ENCODE assay signal across 35 cellular contexts in genomic region chr2:141524777-141525176, GRCh38.
"Had no signal": no experiment of that assay in that cellular context is flagged by ENCODE, and none has a peak within 500 bp of the region (broad histone marks: within the 10 kb centered on the region; RNA-seq: fewer than 3 reads in every experiment).

No MANE protein-coding gene starts in this region.

- DNase-seq: Karpas-422, Kasumi-1, MG63, MM.1S, MV-4-11, NCI-H1048, NCI-H1092, NCI-H1092 treated with DMSO at 0.1 percent for 48 hours, NCI-H1105, NCI-H1105 treated with DMSO at 0.1 percent for 48 hours, NCI-H1417, NCI-H1417 treated with DMSO at 0.1 percent for 48 hours, NCI-H1436, NCI-H1436 treated with DMSO at 0.1 percent for 48 hours, NCI-H146, NCI-H1694, NCI-H1694 treated with DMSO at 0.1 percent for 48 hours, NCI-H187, NCI-H187 treated with DMSO at 0.1 percent for 48 hours, NCI-H1930, NCI-H2029, NCI-H2029 treated with DMSO at 0.1 percent for 48 hours, NCI-H2081, NCI-H2081 treated with DMSO at 0.1 percent for 48 hours, NCI-H2107, NCI-H2171, NCI-H2171 treated with DMSO at 0.1 percent for 48 hours, NCI-H2227 treated with DMSO at 0.1 percent for 48 hours, NCI-H226, NCI-H345, NCI-H446, NCI-H446 treated with DMSO at 0.1 percent for 48 hours, NCI-H510A, NCI-H524, NCI-H524 treated with DMSO at 0.1 percent for 48 hours had no signal

- H3K27me3 ChIP-seq: MG63 had no signal

- H3K9me3 ChIP-seq: MG63 had no signal

- H3K36me3 ChIP-seq: MG63 had no signal

- H3K4me3 ChIP-seq: MG63 had no signal
